ENCODE assay signal across 20 cellular contexts in the genomic region with DNA sequence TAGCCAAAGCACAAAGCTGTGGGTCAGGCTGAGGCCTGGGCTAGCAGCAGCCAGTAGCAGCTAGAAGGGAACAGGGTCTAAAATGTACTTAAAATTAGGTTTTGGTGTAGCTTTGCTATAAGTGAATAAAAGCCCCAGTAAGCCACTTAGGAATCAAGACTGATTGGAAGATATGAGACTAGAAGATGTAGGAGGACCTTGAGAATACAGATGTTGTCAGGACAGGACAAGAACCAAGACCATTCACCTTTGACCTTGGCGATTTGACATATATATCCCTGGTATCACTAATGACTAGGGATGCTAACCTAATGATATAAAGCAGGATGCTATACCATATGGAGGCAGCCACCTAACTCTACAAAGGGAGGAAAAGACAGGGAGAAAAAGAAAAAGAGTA.
"Had no signal": no experiment of that assay in that cellular context is flagged by ENCODE, and none has a peak within 500 bp of the region (broad histone marks: within the 10 kb centered on the region; RNA-seq: fewer than 3 reads in every experiment).

No MANE protein-coding gene starts in this region.

- DNase-seq: stimulated activated CD4-positive, alpha-beta T cell treated with anti-CD3 and anti-CD28 coated beads, Interleukin-2, amount 100 ng/mL, for 48 hours; stimulated activated CD4-positive, alpha-beta T cell treated with anti-CD3 and anti-CD28 coated beads, Interleukin-4, amount 100 ng/mL, for 1 hour; stimulated activated CD4-positive, alpha-beta T cell treated with anti-CD3 and anti-CD28 coated beads, Interleukin-4, amount 100 ng/mL, for 24 hours; stimulated activated CD4-positive, alpha-beta T cell treated with anti-CD3 and anti-CD28 coated beads, Interleukin-4, amount 100 ng/mL, for 4 hours; stimulated activated CD8-positive, alpha-beta memory T cell treated with anti-CD3 and anti-CD28 coated beads, Interleukin-4, amount 100 ng/mL, for 48 hours; stimulated activated naive B cell treated with anti-CD40 and anti-IgM and Interleukin-4, amounts not matched to agents 10 μg/mL and 1 μg/mL and 100 μg/mL, for 72 hours; stimulated activated naive CD4-positive, alpha-beta T cell; stimulated activated naive CD4-positive, alpha-beta T cell treated with Interleukin-2 at 50 U/mL for 16 hours; stimulated activated naive CD8-positive, alpha-beta T cell treated with anti-CD3 and anti-CD28 coated beads, Interleukin-15, amount 100 ng/mL, for 72 hours; stimulated activated naive CD8-positive, alpha-beta T cell treated with anti-CD3 and anti-CD28 coated beads, Interleukin-15, Interleukin-2, amounts not matched to agents 100 U/mL and 50 U/mL, for 24 hours; stomach; substantia nigra; testis; thyroid gland; tibial artery; transverse colon; trophoblast cell; upper lobe of left lung; upper lobe of right lung; uterus had no signal
